Comparison of ENCODE assay signal across 18 cellular contexts in the genomic region with DNA sequence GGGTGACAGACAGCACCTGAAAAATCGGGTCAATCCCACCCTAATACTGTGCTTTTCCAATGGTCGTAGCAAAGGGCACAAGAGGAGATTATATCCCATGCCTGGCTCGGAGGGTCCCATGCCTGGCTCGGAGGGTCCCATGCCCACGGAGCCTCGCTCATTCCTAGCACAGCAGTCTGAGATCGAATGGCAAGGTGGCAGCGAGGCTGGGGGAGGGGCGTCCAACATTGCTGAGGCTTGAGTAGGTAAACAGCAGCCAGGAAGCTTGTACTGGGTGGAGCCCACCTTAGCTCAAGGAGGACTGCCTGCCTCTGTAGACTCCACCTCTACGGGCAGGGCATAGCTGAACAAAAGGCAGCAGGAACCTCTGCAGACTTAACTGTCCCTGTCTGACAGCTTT.
"Had no signal": no experiment of that assay in that cellular context is flagged by ENCODE, and none has a peak within 500 bp of the region (broad histone marks: within the 10 kb centered on the region; RNA-seq: fewer than 3 reads in every experiment).

No MANE protein-coding gene starts in this region.

- H3K27me3 Mint-ChIP-seq: memory B cell; naive thymus-derived CD4-positive, alpha-beta T cell had no signal

- H3K27ac Mint-ChIP-seq: memory B cell; naive thymus-derived CD4-positive, alpha-beta T cell had no signal

- DNase-seq: dermis blood vessel endothelial cell; dorsolateral prefrontal cortex; effector CD4-positive, alpha-beta T cell; effector memory CD4-positive, alpha-beta T cell; foreskin keratinocyte; heart left ventricle; hypothalamus; left cardiac atrium; left ventricle myocardium inferior; lower lobe of right lung; mesendoderm; midbrain; naive thymus-derived CD4-positive, alpha-beta T cell had no signal

- H3K4me1 Mint-ChIP-seq: memory B cell; naive thymus-derived CD4-positive, alpha-beta T cell had no signal

- H3K27me3 ChIP-seq: dorsolateral prefrontal cortex, esophagus muscularis mucosa, foreskin keratinocyte, gastroesophageal sphincter, heart left ventricle, hepatocyte had no signal

- ATAC-seq: foreskin keratinocyte; gastroesophageal sphincter; heart left ventricle; left cardiac atrium; lower lobe of right lung; naive thymus-derived CD4-positive, alpha-beta T cell had no signal

- H3K9me3 Mint-ChIP-seq: memory B cell had no signal

- H3K9me3 ChIP-seq: esophagus muscularis mucosa, gastroesophageal sphincter, left ventricle myocardium inferior, lower lobe of right lung had no signal

- H3K36me3 Mint-ChIP-seq: memory B cell had no signal

- H3K36me3 ChIP-seq: esophagus muscularis mucosa, gastroesophageal sphincter, heart left ventricle, left ventricle myocardium inferior, lower lobe of right lung had no signal

- H3K4me3 Mint-ChIP-seq: memory B cell; naive thymus-derived CD4-positive, alpha-beta T cell had no signal

- H3K4me1 ChIP-seq: esophagus muscularis mucosa, foreskin keratinocyte, gastroesophageal sphincter, heart left ventricle, left ventricle myocardium inferior, lower lobe of right lung had no signal

- H3K27ac ChIP-seq: coronary artery, dorsolateral prefrontal cortex, esophagus muscularis mucosa, foreskin keratinocyte, gastroesophageal sphincter, heart left ventricle, hepatocyte, left ventricle myocardium inferior, lower lobe of right lung had no signal

- H3K4me3 ChIP-seq: coronary artery, dorsolateral prefrontal cortex, esophagus muscularis mucosa, gastroesophageal sphincter, heart left ventricle, hepatocyte, left ventricle myocardium inferior, lower lobe of right lung had no signal
